In the genomic region with DNA sequence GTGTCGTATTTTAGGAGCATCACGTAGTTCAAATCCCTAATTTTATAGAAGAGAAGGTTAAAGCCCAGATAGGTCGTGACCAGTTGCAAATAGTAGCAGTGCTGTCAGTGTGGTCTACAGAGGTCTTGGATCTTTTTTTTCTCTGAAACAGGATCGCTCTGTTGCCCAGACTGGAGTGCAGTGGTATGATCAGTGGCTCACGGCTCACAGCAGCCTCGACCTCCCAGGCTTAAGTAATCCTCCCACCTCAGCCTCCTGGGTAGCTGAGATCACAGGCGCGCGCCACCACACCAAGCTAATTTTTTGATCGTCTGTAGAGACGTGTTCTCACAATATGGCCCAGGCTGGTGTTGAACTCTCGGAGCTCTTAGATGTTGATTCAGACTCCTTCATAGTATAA, we compare ENCODE assay signal across 1 cellular context.
TF ChIP-seq lines count a peak whose summit lies in the region.

No MANE protein-coding gene starts in this region.

TF ChIP-seq in K562, 482 proteins besides CTCF, POLR2A, EP300 and RAD21 (continued from another document and continues in another):
- TF ChIP-seq, protein P1, sequence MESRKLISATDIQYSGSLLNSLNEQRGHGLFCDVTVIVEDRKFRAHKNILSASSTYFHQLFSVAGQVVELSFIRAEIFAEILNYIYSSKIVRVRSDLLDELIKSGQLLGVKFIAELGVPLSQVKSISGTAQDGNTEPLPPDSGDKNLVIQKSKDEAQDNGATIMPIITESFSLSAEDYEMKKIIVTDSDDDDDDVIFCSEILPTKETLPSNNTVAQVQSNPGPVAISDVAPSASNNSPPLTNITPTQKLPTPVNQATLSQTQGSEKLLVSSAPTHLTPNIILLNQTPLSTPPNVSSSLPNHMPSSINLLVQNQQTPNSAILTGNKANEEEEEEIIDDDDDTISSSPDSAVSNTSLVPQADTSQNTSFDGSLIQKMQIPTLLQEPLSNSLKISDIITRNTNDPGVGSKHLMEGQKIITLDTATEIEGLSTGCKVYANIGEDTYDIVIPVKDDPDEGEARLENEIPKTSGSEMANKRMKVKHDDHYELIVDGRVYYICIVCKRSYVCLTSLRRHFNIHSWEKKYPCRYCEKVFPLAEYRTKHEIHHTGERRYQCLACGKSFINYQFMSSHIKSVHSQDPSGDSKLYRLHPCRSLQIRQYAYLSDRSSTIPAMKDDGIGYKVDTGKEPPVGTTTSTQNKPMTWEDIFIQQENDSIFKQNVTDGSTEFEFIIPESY (CRISPR knock-in tag; IDR thresholded peaks at IDR 0.05) = no peak
- TF ChIP-seq NFXL1 (CRISPR knock-in tag; IDR thresholded peaks at IDR 0.05) (no peak), ESRRB (CRISPR knock-in tag; IDR thresholded peaks at IDR 0.05; ENCODE audit: borderline replicate concordance) (no peak), CREM (IDR thresholded peaks at IDR 0.05; ENCODE audit: low read depth) (peak; percentile 42; the same call in 1 of the 2 replicates), SPI1 (IDR thresholded peaks at IDR 0.05; ENCODE audit: borderline replicate concordance, low read depth, low read length) (no peak), HNRNPLL (IDR thresholded peaks at IDR 0.05; ENCODE audit: low read depth, low read length, poor library complexity, severe bottlenecking) (peak; percentile 18), RFX7 (CRISPR knock-in tag; IDR thresholded peaks at IDR 0.05) (no peak), NR3C1 (CRISPR knock-in tag; IDR thresholded peaks at IDR 0.05) (no peak), TRIM28 (IDR thresholded peaks at IDR 0.05) (peak; percentile 34; the same call in 1 of the 2 replicates), KAT8 (IDR thresholded peaks at IDR 0.05; ENCODE audit: low read depth) (no peak), ZNF124 (CRISPR knock-in tag; IDR thresholded peaks at IDR 0.05) (no peak), YY1 (IDR thresholded peaks at IDR 0.05; ENCODE audit: borderline replicate concordance in 1 of 3, control insufficient read depth in 1 of 3, extremely low read depth in 1 of 3, insufficient read depth in 3 of 3, insufficient read length in 1 of 3, insufficient replicate concordance in 2 of 3, low read depth in 1 of 3, low read length in 2 of 3) (peak in 1 of 3 experiments; percentile 8), CTBP1 (IDR thresholded peaks at IDR 0.05; ENCODE audit: borderline replicate concordance) (no peak), KDM2B (CRISPR knock-in tag; IDR thresholded peaks at IDR 0.05) (no peak), DMBX1 (CRISPR knock-in tag; IDR thresholded peaks at IDR 0.05; ENCODE audit: borderline replicate concordance) (no peak), PURB (CRISPR knock-in tag; IDR thresholded peaks at IDR 0.05; ENCODE audit: low read depth) (no peak), OTX1 (CRISPR knock-in tag; IDR thresholded peaks at IDR 0.05) (no peak), ZNF165 (CRISPR knock-in tag; IDR thresholded peaks at IDR 0.05; ENCODE audit: borderline replicate concordance) (no peak), POLR2G (IDR thresholded peaks at IDR 0.05; ENCODE audit: low read depth, low read length) (no peak), HDAC6 (IDR thresholded peaks at IDR 0.05; ENCODE audit: low read depth, low read length) (no peak), CCNT2 (IDR thresholded peaks at IDR 0.05; ENCODE audit: borderline replicate concordance, extremely low read depth, insufficient read length, low read depth, low read length) (no peak), CBX3 (IDR thresholded peaks at IDR 0.05; ENCODE audit: borderline replicate concordance in 1 of 2, low read length in 2 of 2) (peak in 1 of 2 experiments; percentile 74; a peak in 1 of 3 replicates), JUND (IDR thresholded peaks at IDR 0.05; ENCODE audit: borderline replicate concordance, low read depth, low read length) (no peak), JUND (tag; IDR thresholded peaks at IDR 0.05; ENCODE audit: borderline replicate concordance, low read depth, low read length) (no peak), ZBTB1 (CRISPR knock-in tag; IDR thresholded peaks at IDR 0.05; ENCODE audit: borderline replicate concordance, low read depth) (no peak), ZZZ3 (IDR thresholded peaks at IDR 0.05) (no peak), WHSC1 (IDR thresholded peaks at IDR 0.05; ENCODE audit: low read length) (no peak), HSF4 (CRISPR knock-in tag; IDR thresholded peaks at IDR 0.05; ENCODE audit: borderline replicate concordance) (no peak), JUNB (CRISPR knock-in tag; conservative IDR thresholded peaks at IDR 0.05) (no peak), SMAD4 (CRISPR knock-in tag; conservative IDR thresholded peaks at IDR 0.05) (no peak), ZNF224 (CRISPR knock-in tag; IDR thresholded peaks at IDR 0.05) (no peak), ZNF408 (CRISPR knock-in tag; IDR thresholded peaks at IDR 0.05; ENCODE audit: low read depth) (no peak), ERF (CRISPR knock-in tag; IDR thresholded peaks at IDR 0.05) (no peak), POU5F1 (IDR thresholded peaks at IDR 0.05; ENCODE audit: borderline replicate concordance, low read depth, low read length, partially characterized antibody) (no peak), FUS (optimal IDR thresholded peaks at IDR 0.05; ENCODE audit: low read depth, low read length) (no peak), SMARCC2 (IDR thresholded peaks at IDR 0.05; ENCODE audit: low read depth) (no peak), NCOR1 (IDR thresholded peaks at IDR 0.05) (0 out of 2 replicates have a peak, but pooled peaks have one; percentile 10), RBM25 (IDR thresholded peaks at IDR 0.05; ENCODE audit: low read depth, low read length, severe bottlenecking) (peak; percentile 61), FOXA3 (CRISPR knock-in tag; conservative IDR thresholded peaks at IDR 0.05 in 1 of 2, IDR thresholded peaks at IDR 0.05 in 1 of 2) (no peak), CBFA2T2 (conservative IDR thresholded peaks at IDR 0.05) (no peak), CHD2 (IDR thresholded peaks at IDR 0.05; ENCODE audit: low read depth, low read length) (no peak), SIX5 (IDR thresholded peaks at IDR 0.05; ENCODE audit: borderline replicate concordance in 1 of 2, insufficient read depth in 1 of 2, low read depth in 1 of 2, low read length in 2 of 2) (no peak)
- TF ChIP-seq, protein P2, sequence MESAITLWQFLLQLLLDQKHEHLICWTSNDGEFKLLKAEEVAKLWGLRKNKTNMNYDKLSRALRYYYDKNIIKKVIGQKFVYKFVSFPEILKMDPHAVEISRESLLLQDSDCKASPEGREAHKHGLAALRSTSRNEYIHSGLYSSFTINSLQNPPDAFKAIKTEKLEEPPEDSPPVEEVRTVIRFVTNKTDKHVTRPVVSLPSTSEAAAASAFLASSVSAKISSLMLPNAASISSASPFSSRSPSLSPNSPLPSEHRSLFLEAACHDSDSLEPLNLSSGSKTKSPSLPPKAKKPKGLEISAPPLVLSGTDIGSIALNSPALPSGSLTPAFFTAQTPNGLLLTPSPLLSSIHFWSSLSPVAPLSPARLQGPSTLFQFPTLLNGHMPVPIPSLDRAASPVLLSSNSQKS (CRISPR knock-in tag; IDR thresholded peaks at IDR 0.05) = no peak
- TF ChIP-seq, protein P3, sequence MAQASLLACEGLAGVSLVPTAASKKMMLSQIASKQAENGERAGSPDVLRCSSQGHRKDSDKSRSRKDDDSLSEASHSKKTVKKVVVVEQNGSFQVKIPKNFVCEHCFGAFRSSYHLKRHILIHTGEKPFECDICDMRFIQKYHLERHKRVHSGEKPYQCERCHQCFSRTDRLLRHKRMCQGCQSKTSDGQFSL (CRISPR knock-in tag; IDR thresholded peaks at IDR 0.05) = no peak
- TF ChIP-seq, protein P3 (tag; IDR thresholded peaks at IDR 0.05) = no peak
- TF ChIP-seq, protein P4, sequence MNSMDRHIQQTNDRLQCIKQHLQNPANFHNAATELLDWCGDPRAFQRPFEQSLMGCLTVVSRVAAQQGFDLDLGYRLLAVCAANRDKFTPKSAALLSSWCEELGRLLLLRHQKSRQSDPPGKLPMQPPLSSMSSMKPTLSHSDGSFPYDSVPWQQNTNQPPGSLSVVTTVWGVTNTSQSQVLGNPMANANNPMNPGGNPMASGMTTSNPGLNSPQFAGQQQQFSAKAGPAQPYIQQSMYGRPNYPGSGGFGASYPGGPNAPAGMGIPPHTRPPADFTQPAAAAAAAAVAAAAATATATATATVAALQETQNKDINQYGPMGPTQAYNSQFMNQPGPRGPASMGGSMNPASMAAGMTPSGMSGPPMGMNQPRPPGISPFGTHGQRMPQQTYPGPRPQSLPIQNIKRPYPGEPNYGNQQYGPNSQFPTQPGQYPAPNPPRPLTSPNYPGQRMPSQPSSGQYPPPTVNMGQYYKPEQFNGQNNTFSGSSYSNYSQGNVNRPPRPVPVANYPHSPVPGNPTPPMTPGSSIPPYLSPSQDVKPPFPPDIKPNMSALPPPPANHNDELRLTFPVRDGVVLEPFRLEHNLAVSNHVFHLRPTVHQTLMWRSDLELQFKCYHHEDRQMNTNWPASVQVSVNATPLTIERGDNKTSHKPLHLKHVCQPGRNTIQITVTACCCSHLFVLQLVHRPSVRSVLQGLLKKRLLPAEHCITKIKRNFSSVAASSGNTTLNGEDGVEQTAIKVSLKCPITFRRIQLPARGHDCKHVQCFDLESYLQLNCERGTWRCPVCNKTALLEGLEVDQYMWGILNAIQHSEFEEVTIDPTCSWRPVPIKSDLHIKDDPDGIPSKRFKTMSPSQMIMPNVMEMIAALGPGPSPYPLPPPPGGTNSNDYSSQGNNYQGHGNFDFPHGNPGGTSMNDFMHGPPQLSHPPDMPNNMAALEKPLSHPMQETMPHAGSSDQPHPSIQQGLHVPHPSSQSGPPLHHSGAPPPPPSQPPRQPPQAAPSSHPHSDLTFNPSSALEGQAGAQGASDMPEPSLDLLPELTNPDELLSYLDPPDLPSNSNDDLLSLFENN (IDR thresholded peaks at IDR 0.05; ENCODE audit: low read depth in 2 of 2, low read length in 2 of 2) = no peak
- TF ChIP-seq, protein P5, sequence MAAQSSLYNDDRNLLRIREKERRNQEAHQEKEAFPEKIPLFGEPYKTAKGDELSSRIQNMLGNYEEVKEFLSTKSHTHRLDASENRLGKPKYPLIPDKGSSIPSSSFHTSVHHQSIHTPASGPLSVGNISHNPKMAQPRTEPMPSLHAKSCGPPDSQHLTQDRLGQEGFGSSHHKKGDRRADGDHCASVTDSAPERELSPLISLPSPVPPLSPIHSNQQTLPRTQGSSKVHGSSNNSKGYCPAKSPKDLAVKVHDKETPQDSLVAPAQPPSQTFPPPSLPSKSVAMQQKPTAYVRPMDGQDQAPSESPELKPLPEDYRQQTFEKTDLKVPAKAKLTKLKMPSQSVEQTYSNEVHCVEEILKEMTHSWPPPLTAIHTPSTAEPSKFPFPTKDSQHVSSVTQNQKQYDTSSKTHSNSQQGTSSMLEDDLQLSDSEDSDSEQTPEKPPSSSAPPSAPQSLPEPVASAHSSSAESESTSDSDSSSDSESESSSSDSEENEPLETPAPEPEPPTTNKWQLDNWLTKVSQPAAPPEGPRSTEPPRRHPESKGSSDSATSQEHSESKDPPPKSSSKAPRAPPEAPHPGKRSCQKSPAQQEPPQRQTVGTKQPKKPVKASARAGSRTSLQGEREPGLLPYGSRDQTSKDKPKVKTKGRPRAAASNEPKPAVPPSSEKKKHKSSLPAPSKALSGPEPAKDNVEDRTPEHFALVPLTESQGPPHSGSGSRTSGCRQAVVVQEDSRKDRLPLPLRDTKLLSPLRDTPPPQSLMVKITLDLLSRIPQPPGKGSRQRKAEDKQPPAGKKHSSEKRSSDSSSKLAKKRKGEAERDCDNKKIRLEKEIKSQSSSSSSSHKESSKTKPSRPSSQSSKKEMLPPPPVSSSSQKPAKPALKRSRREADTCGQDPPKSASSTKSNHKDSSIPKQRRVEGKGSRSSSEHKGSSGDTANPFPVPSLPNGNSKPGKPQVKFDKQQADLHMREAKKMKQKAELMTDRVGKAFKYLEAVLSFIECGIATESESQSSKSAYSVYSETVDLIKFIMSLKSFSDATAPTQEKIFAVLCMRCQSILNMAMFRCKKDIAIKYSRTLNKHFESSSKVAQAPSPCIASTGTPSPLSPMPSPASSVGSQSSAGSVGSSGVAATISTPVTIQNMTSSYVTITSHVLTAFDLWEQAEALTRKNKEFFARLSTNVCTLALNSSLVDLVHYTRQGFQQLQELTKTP (IDR thresholded peaks at IDR 0.05; ENCODE audit: low read depth in 1 of 2, partially characterized antibody in 2 of 2) = no peak
- TF ChIP-seq, protein P6, sequence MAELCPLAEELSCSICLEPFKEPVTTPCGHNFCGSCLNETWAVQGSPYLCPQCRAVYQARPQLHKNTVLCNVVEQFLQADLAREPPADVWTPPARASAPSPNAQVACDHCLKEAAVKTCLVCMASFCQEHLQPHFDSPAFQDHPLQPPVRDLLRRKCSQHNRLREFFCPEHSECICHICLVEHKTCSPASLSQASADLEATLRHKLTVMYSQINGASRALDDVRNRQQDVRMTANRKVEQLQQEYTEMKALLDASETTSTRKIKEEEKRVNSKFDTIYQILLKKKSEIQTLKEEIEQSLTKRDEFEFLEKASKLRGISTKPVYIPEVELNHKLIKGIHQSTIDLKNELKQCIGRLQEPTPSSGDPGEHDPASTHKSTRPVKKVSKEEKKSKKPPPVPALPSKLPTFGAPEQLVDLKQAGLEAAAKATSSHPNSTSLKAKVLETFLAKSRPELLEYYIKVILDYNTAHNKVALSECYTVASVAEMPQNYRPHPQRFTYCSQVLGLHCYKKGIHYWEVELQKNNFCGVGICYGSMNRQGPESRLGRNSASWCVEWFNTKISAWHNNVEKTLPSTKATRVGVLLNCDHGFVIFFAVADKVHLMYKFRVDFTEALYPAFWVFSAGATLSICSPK (IDR thresholded peaks at IDR 0.05; ENCODE audit: borderline replicate concordance) = no peak
- TF ChIP-seq, protein P7, sequence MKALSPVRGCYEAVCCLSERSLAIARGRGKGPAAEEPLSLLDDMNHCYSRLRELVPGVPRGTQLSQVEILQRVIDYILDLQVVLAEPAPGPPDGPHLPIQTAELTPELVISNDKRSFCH (CRISPR knock-in tag; IDR thresholded peaks at IDR 0.05) = no peak
- TF ChIP-seq, protein P7 (tag; IDR thresholded peaks at IDR 0.05) = no peak
- TF ChIP-seq, protein P8, sequence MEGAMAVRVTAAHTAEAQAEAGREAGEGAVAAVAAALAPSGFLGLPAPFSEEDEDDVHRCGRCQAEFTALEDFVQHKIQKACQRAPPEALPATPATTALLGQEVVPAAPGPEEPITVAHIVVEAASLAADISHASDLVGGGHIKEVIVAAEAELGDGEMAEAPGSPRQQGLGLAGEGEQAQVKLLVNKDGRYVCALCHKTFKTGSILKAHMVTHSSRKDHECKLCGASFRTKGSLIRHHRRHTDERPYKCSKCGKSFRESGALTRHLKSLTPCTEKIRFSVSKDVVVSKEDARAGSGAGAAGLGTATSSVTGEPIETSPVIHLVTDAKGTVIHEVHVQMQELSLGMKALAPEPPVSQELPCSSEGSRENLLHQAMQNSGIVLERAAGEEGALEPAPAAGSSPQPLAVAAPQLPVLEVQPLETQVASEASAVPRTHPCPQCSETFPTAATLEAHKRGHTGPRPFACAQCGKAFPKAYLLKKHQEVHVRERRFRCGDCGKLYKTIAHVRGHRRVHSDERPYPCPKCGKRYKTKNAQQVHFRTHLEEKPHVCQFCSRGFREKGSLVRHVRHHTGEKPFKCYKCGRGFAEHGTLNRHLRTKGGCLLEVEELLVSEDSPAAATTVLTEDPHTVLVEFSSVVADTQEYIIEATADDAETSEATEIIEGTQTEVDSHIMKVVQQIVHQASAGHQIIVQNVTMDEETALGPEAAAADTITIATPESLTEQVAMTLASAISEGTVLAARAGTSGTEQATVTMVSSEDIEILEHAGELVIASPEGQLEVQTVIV (CRISPR knock-in tag; IDR thresholded peaks at IDR 0.05; ENCODE audit: borderline replicate concordance) = no peak
